ENCODE assay signal across 8 cellular contexts in the genomic region with DNA sequence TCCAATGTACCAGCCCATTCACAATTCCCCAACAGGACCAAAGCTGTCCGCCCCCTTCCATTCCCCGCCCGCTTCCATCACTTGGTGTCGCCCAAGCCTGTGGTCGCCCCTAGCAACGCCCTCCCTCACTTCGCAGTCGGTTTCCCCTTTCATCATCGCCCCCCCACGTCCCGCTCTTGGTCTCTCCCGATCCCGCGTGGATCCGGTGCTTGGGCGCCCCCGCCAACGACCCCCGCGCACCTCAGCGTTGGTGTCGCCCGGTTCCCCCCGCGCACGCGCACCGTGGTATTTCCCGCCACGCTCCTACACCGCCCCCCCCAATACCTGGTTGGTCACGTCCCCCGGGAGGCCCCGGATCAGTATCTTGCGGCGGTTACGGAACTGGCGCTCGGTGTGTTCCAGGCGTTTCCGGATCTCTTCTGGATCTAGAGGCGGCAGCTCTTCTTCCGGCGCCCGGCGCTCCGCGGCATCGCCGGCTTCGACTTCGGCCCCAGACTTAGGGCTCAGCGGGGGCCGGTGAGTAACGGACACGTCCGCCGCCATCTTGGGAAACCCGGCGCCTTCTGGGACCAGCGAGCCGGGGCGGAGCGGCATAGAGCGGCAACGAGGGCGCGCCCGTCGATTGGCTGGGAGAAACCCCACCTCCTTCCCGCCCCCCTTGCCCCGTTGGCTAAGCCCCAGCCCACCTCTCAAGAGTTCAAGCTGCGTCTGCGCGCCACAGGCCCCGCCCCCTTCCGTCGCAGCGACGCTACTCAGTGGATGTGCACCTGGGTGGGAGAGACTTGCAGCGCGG. TPM values are rescaled to one million over a fixed set of nuclear protein-coding genes. Genes with fewer than 3 reads are reported as not detected.
DNase-seq lines count a peak whose midpoint lies in the region; ATAC-seq and TF ChIP-seq lines count a peak whose summit lies in the region.

A gene with protein sequence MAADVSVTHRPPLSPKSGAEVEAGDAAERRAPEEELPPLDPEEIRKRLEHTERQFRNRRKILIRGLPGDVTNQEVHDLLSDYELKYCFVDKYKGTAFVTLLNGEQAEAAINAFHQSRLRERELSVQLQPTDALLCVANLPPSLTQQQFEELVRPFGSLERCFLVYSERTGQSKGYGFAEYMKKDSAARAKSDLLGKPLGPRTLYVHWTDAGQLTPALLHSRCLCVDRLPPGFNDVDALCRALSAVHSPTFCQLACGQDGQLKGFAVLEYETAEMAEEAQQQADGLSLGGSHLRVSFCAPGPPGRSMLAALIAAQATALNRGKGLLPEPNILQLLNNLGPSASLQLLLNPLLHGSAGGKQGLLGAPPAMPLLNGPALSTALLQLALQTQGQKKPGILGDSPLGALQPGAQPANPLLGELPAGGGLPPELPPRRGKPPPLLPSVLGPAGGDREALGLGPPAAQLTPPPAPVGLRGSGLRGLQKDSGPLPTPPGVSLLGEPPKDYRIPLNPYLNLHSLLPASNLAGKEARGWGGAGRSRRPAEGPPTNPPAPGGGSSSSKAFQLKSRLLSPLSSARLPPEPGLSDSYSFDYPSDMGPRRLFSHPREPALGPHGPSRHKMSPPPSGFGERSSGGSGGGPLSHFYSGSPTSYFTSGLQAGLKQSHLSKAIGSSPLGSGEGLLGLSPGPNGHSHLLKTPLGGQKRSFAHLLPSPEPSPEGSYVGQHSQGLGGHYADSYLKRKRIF (minus strand): TSS at position 565 of the 793 bp plus-strand sequence. CDS start 22 bp downstream, at position 543.

- peaks cover 0 to 55% (median 24%) of the 10 kb centered on the region in 4 donors for H3K4me1 Mint-ChIP-seq in CD4-positive, CD25-positive, alpha-beta regulatory T cell

- H3K9me3 ChIP-seq in CD4-positive, CD25-positive, alpha-beta regulatory T cell (ENCODE audit: control insufficient read depth in 2 of 2, low read length in 2 of 2), result no peaks in the 10 kb centered on the region
- no peaks in the 10 kb centered on the region for H3K9me3 ChIP-seq in left lung

- peaks cover 25% of the 10 kb centered on the region for H3K4me1 ChIP-seq in CD4-positive, CD25-positive, alpha-beta regulatory T cell (ENCODE audit: control insufficient read depth, insufficient read depth, low read length, poor library complexity, severe bottlenecking)
- peaks cover 10 to 55% of the 10 kb centered on the region in 2 donors for H3K4me1 ChIP-seq in left lung

- DNase-seq in CD4-positive, CD25-positive, alpha-beta regulatory T cell, result peak; percentile 96 to 99 (median 97)
- DNase-seq in NCI-H774 (lab: John Stamatoyannopoulos, UW) (peak; percentile 94), dedifferentiated amniotic fluid mesenchymal stem cell (ENCODE audit: extremely low spot score) (peak; percentile 96), left lung (peak; percentile 98 to 99)
- peak; percentile 95 to 97 for DNase-seq in activated CD4-positive, alpha-beta T cell treated with anti-CD3 and anti-CD28 coated beads, Interleukin-2, amount 50 U/mL, for 24 hours (ENCODE audit: low read depth in 1 of 2, low spot score in 1 of 2)
- peak; percentile 98 for DNase-seq in stimulated activated CD4-positive, alpha-beta T cell treated with anti-CD3 and anti-CD28 coated beads, Interleukin-2, amount 100 ng/mL, for 4 hours (ENCODE audit: low read depth)

- H3K27me3 ChIP-seq in CD4-positive, CD25-positive, alpha-beta regulatory T cell (ENCODE audit: control insufficient read depth, insufficient read depth, low read length), result no peaks in the 10 kb centered on the region
- H3K27me3 ChIP-seq in left lung, result no peaks in the 10 kb centered on the region

- no peaks in the 10 kb centered on the region for H3K27me3 Mint-ChIP-seq in CD4-positive, CD25-positive, alpha-beta regulatory T cell

- peaks cover 13% of the 10 kb centered on the region for H3K36me3 Mint-ChIP-seq in CD4-positive, CD25-positive, alpha-beta regulatory T cell

- ATAC-seq in CD4-positive, CD25-positive, alpha-beta regulatory T cell (ENCODE audit: low read depth in 2 of 2), result peak; percentile 94 to 95
- peak; percentile 83 for ATAC-seq in GM19438 (IDR thresholded peaks at IDR 0.05; ENCODE audit: low read depth, unreplicated experiment)
- peak; percentile 68 for ATAC-seq in HG03571 (IDR thresholded peaks at IDR 0.05; ENCODE audit: unreplicated experiment)
- peak; percentile 91 for ATAC-seq in left lung

- no peaks in the 10 kb centered on the region for H3K9me3 Mint-ChIP-seq in CD4-positive, CD25-positive, alpha-beta regulatory T cell

- intact Hi-C loops in left lung (cut with DNase I), result no loop called here

- no peak for TF ChIP-seq CTCF in left lung (IDR thresholded peaks at IDR 0.05)

- H3K27ac ChIP-seq in CD4-positive, CD25-positive, alpha-beta regulatory T cell (ENCODE audit: insufficient read depth, low read length, poor library complexity, severe bottlenecking), result peak within 1 kb of the TSS; percentile 95
- H3K27ac ChIP-seq in left lung, result peak within 1 kb of the TSS; percentile 87

- H3K4me3 Mint-ChIP-seq in CD4-positive, CD25-positive, alpha-beta regulatory T cell, result peak within 1 kb of the TSS; percentile 94 to 99 (median 96)

- peaks cover 35% of the 10 kb centered on the region for H3K36me3 ChIP-seq in CD4-positive, CD25-positive, alpha-beta regulatory T cell (ENCODE audit: control insufficient read depth, insufficient read depth, low read length)
- peaks cover 0 to 36% of the 10 kb centered on the region in 2 donors for H3K36me3 ChIP-seq in left lung

- peak within 1 kb of the TSS; percentile 91 to 97 (median 93) for H3K27ac Mint-ChIP-seq in CD4-positive, CD25-positive, alpha-beta regulatory T cell

- peak within 1 kb of the TSS; percentile 82 for H3K4me3 ChIP-seq in CD4-positive, CD25-positive, alpha-beta regulatory T cell (ENCODE audit: low read depth, low read length)
- H3K4me3 ChIP-seq in left lung, result peak within 1 kb of the TSS; percentile 71 to 82

RNA-seq across cellular contexts. Expression of the gene that starts here (rescaled TPM):
- total RNA-seq in CD4-positive, CD25-positive, alpha-beta regulatory T cell, result 39.0 TPM
- polyA plus RNA-seq in CD4-positive, CD25-positive, alpha-beta regulatory T cell, result 10 to 100 TPM; 10.6 to 13.6 (median 10.7) TPM
- total RNA-seq in left lung, result 10 to 100 TPM; 30.9 to 38.7 TPM

Comparison
In these comparisons a context has a peak if more than half of its experiments do, and no peak if none do; other contexts are left out.
1. Peak in every context shown above with its lines: DNase-seq, ATAC-seq, H3K4me3 ChIP-seq and H3K27ac ChIP-seq.